3 cellular contexts compared by ENCODE assay signal in the genomic region with DNA sequence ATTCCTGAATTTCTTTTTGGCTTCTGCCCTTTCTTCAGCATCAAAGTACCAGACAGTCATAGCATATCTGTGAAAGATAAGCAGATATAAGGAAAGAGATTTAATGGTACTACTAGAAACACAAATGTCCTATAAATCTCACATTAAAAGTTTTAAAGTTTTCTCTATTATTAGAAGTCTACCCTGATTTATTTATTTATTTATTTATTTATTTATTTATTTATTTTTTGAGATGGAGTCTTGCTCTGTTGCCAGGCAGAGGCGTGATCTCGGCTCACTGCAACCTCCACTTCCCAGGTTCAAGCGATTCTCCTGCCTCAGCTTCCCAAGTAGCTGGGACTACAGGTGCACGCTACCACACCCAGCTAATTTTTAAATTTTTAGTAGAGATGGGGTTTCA. TPM values are rescaled to one million over a fixed set of nuclear protein-coding genes. Genes with fewer than 3 reads are reported as not detected.
DNase-seq lines count a peak whose midpoint lies in the region; ATAC-seq, FAIRE-seq and TF ChIP-seq lines count a peak whose summit lies in the region.
"Not testable (repeated sequence)": the region's sequence is repeated elsewhere in the genome, so short reads cannot be mapped to it uniquely, and the experiment has no call there.

No MANE protein-coding gene starts in this region.

- H3K4me3 ChIP-seq in A549; HEK293 (ENCODE audit: low read depth, low read length); esophagus muscularis mucosa: not testable (repeated sequence)

- not testable (repeated sequence) for DNase-seq in A549 (ENCODE audit: low read depth in 1 of 2, low spot score in 1 of 2)
- DNase-seq in esophagus muscularis mucosa (ENCODE audit: extremely low spot score): peak; percentile 5

- not testable (repeated sequence) for TF ChIP-seq POLR2A in A549 (IDR thresholded peaks at IDR 0.05; ENCODE audit: low read length); esophagus muscularis mucosa (IDR thresholded peaks at IDR 0.05; ENCODE audit: low read depth)

- H3K27ac ChIP-seq in A549; HEK293 (ENCODE audit: extremely low read depth, low read depth, low read length); esophagus muscularis mucosa (replicated peaks in 1 of 4): not testable (repeated sequence)

- WGBS in A549 (ENCODE audit: missing lambda C conversion rate): 70% methylated on average over 4 of the region's 4 CpGs
- 99% methylated on average over 4 of the region's 4 CpGs for WGBS in esophagus muscularis mucosa

- H3K9me3 ChIP-seq in A549; HEK293 (ENCODE audit: control insufficient read depth, insufficient read depth, low read depth, low read length); esophagus muscularis mucosa: not testable (repeated sequence)

- TF ChIP-seq CTCF in A549 (IDR thresholded peaks at IDR 0.05); HEK293 (tag by site-specific recombination; IDR thresholded peaks at IDR 0.05); esophagus muscularis mucosa (IDR thresholded peaks at IDR 0.05): not testable (repeated sequence)

- not testable (repeated sequence) for TF ChIP-seq EP300 in A549 (IDR thresholded peaks at IDR 0.05); esophagus muscularis mucosa (IDR thresholded peaks at IDR 0.05)

- POLR2A ChIA-PET in A549 (lab: Yijun Ruan, JAX); HEK293 (lab: Yijun Ruan, JAX): not testable (repeated sequence)

- ATAC-seq in A549: not testable (repeated sequence)

- not testable (repeated sequence) for H3K27me3 ChIP-seq in esophagus muscularis mucosa

- FAIRE-seq in A549 (lab: Jason Lieb, UNC): not testable (repeated sequence)

- CTCF ChIA-PET in A549 (lab: Yijun Ruan, JAX): not testable (repeated sequence)
- CTCF ChIA-PET in HEK293 (lab: Yijun Ruan, JAX): interaction anchor here (0.6 kb wide), 1 partner anchor 9 kb away, joined by 3 read pairs; no protein-coding TSS in a partner anchor

- not testable (repeated sequence) for TF ChIP-seq RAD21 in A549 (conservative IDR thresholded peaks at IDR 0.05 in 1 of 2, IDR thresholded peaks at IDR 0.05 in 1 of 2)

- peaks cover 3 to 52% of the 10 kb centered on the region in 2 experiments; a peak in 2 of 3 replicates for H3K36me3 ChIP-seq in HEK293 (ENCODE audit: control insufficient read depth in 2 of 2, insufficient read depth in 1 of 2, low read length in 2 of 2)
- H3K36me3 ChIP-seq in esophagus muscularis mucosa: peaks cover 0 to 48% (median 16%) of the 10 kb centered on the region in 4 donors

- not testable (repeated sequence) for H3K4me1 ChIP-seq in A549; HEK293 (ENCODE audit: control insufficient read depth, insufficient read depth, low read length)
- peaks cover 0 to 16% (median 12%) of the 10 kb centered on the region in 4 donors for H3K4me1 ChIP-seq in esophagus muscularis mucosa

- not testable (repeated sequence) for H3K4me2 ChIP-seq in A549

- intact Hi-C loops in esophagus muscularis mucosa (cut with DNase I): not testable (repeated sequence)

TF ChIP-seq in A549, 52 proteins besides CTCF, POLR2A, EP300 and RAD21:
- TF ChIP-seq ZC3H11A (IDR thresholded peaks at IDR 0.05): peak; percentile 96

TF ChIP-seq in HEK293, 187 proteins besides CTCF, POLR2A, EP300 and RAD21:
- TF ChIP-seq ZNF433 (tag by site-specific recombination; IDR thresholded peaks at IDR 0.05; ENCODE audit: low read depth) (0 out of 2 replicates have a peak, but pooled peaks have one; percentile 7), ZNF266 (tag by site-specific recombination; IDR thresholded peaks at IDR 0.05; ENCODE audit: low read depth) (0 out of 2 replicates have a peak, but pooled peaks have one; percentile 32), ZNF202 (tag by site-specific recombination; IDR thresholded peaks at IDR 0.05; ENCODE audit: borderline replicate concordance) (0 out of 2 replicates have a peak, but pooled peaks have one; percentile 23), ZNF555 (tag by site-specific recombination; conservative IDR thresholded peaks at IDR 0.05) (peak; percentile 39; the same call in 1 of the 2 replicates), ZNF623 (tag by site-specific recombination; IDR thresholded peaks at IDR 0.05) (peak; percentile 41; the same call in 1 of the 2 replicates), ZBTB8A (tag by site-specific recombination; IDR thresholded peaks at IDR 0.05) (peak; percentile 57; the same call in 1 of the 2 replicates), ZNF394 (tag by site-specific recombination; IDR thresholded peaks at IDR 0.05; ENCODE audit: borderline replicate concordance) (peak; percentile 73; the same call in 1 of the 2 replicates), ZNF426 (tag by site-specific recombination; IDR thresholded peaks at IDR 0.05) (peak; percentile 59)
- TF ChIP-seq, protein P1, sequence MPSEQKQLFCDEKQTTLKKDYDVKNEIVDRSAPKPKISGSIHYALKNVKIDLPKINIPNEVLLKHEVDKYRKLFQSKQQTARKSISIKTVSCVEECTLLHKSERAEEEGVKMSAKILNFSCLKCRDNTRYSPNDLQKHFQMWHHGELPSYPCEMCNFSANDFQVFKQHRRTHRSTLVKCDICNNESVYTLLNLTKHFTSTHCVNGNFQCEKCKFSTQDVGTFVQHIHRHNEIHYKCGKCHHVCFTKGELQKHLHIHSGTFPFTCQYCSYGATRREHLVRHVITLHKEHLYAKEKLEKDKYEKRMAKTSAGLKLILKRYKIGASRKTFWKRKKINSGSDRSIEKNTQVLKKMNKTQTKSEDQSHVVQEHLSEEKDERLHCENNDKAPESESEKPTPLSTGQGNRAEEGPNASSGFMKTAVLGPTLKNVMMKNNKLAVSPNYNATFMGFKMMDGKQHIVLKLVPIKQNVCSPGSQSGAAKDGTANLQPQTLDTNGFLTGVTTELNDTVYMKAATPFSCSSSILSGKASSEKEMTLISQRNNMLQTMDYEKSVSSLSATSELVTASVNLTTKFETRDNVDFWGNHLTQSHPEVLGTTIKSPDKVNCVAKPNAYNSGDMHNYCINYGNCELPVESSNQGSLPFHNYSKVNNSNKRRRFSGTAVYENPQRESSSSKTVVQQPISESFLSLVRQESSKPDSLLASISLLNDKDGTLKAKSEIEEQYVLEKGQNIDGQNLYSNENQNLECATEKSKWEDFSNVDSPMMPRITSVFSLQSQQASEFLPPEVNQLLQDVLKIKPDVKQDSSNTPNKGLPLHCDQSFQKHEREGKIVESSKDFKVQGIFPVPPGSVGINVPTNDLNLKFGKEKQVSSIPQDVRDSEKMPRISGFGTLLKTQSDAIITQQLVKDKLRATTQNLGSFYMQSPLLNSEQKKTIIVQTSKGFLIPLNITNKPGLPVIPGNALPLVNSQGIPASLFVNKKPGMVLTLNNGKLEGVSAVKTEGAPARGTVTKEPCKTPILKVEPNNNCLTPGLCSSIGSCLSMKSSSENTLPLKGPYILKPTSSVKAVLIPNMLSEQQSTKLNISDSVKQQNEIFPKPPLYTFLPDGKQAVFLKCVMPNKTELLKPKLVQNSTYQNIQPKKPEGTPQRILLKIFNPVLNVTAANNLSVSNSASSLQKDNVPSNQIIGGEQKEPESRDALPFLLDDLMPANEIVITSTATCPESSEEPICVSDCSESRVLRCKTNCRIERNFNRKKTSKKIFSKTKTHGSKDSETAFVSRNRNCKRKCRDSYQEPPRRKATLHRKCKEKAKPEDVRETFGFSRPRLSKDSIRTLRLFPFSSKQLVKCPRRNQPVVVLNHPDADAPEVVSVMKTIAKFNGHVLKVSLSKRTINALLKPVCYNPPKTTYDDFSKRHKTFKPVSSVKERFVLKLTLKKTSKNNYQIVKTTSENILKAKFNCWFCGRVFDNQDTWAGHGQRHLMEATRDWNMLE (tag by site-specific recombination; conservative IDR thresholded peaks at IDR 0.05; ENCODE audit: low read depth): peak; percentile 78

RNA-seq across cellular contexts. Expression of a gene that starts 23.9 kb away (rescaled TPM):
- 15.4 and 27.7 TPM in 2 replicates for polyA plus RNA-seq in A549 (2011; rRNA removed)
- polyA plus RNA-seq in A549 (2012; cell fraction: cytosol; rRNA removed): 2.1 and 2.8 TPM in 2 replicates
- polyA plus RNA-seq in A549 (2012; cell fraction: nucleus; rRNA removed): 2.4 TPM in 2 replicates
- 3.4 to 3.8 TPM (median 3.5 TPM) in 3 replicates for polyA plus RNA-seq in A549 (2017; fragmentation: RNase III; extraction: RNeasy Plus Mini Kit Qiagen cat#74134 plus additional on column Dnase treatment)
- polyA minus RNA-seq in A549 (2011; rRNA and poly(A)+ RNA removed): 12.2 and 16.1 TPM in 2 replicates
- 10 to 100 TPM; 24.0 to 41.1 (median 24.5) TPM for total RNA-seq in esophagus muscularis mucosa
